In the genomic region with DNA sequence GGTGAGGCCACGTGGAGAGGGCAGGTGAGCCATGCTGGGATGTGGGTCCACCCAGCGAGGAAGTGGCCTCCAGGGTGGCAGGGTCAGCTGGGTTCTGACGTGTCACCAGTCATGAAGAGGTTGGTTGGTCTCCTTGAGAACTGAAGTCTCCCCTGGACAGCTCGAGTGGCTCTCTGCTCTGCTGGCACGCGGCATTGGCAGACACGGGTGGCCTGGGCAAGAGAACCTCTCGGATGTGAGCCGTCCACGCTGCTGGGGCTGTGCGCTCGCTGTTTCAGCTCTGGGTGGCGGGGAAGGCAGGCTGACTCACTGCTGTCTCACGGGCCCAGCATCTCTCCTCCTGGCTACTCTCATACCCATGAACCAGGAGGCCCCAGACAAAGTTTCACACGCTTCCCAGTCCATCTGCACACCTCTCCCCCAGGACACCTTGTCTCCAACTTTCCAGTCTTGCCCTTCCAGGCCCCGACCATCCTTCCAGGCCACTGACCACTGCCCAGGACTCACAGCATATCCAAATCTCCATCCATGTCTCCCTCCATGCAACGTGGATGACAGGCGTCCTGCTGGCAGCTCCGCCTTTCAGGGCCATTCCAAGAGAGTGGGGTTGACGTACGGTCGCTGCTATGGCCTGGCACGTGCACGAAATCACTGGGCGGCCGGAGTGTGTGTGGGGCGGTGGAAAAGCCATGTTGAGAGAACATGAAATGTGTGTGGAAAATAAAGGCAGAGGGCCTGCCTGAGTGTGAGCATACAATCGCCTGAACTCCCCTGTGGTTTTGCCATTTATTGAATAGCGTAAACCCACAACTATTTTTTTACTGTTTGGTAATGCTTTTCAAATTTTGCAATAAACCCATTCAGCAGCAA, we compare ENCODE assay signal across 16 cellular contexts.
DNase-seq lines count a peak whose midpoint lies in the region; ATAC-seq, FAIRE-seq and TF ChIP-seq lines count a peak whose summit lies in the region.
"Had no signal": no experiment of that assay in that cellular context is flagged by ENCODE, and none has a peak within 500 bp of the region (broad histone marks: within the 10 kb centered on the region; RNA-seq: fewer than 3 reads in every experiment).

No MANE protein-coding gene starts in this region.

- no peak for ATAC-seq in HG02642 (IDR thresholded peaks at IDR 0.05; ENCODE audit: poor library complexity, unreplicated experiment)
- ATAC-seq: left lobe of liver had no signal

- H3K36me3 ChIP-seq in fibroblast of lung (ENCODE audit: control insufficient read depth, insufficient read depth, low read length) = no peaks in the 10 kb centered on the region
- no peaks in the 10 kb centered on the region for H3K36me3 ChIP-seq in skeletal muscle satellite cell (ENCODE audit: insufficient read depth, low read length)

- H2AFZ ChIP-seq in fibroblast of lung (ENCODE audit: low read length) = peak overlapping the region; percentile 71

- DNase-seq in GM03348 (ENCODE audit: low spot score) = peak; percentile 89
- peak; percentile 84 for DNase-seq in RPMI7951 (ENCODE audit: low read depth)
- peak; percentile 65 to 81 for DNase-seq in fibroblast of lung (ENCODE audit: low read depth in 2 of 2)
- DNase-seq in GM12892 (ENCODE audit: insufficient read length) = no peak
- DNase-seq in Ammon's horn (ENCODE audit: low spot score) = no peak
- no peak for DNase-seq in NCI-H1417 (lab: John Stamatoyannopoulos, UW)
- DNase-seq: activated CD4-positive, alpha-beta memory T cell treated with anti-CD3 and anti-CD28 coated beads, Interleukin-2, amount 10 ng/mL, durations not matched to agents 7 days and 5 days; activated effector memory CD4-positive, alpha-beta T cell treated with Interleukin-2 at 50 U/mL for 16 hours; Caco-2; NCI-H1048; nephron progenitor cell had no signal

- H3K79me2 ChIP-seq in fibroblast of lung (ENCODE audit: control insufficient read depth, insufficient read depth, low read length) = no peaks in the 10 kb centered on the region

- no peak for TF ChIP-seq POLR2A in GM12892 (IDR thresholded peaks at IDR 0.05; ENCODE audit: low read depth, low read length)

- TF ChIP-seq CTCF in fibroblast of lung (conservative IDR thresholded peaks at IDR 0.05 in 1 of 2, IDR thresholded peaks at IDR 0.05 in 1 of 2; ENCODE audit: low read depth in 1 of 2, low read length in 2 of 2) = no peak

- H3K9ac ChIP-seq in fibroblast of lung (ENCODE audit: insufficient read depth, low read length) (peak overlapping the region; percentile 27), skeletal muscle satellite cell (ENCODE audit: low read depth, low read length) (peak overlapping the region; percentile 71)

- no peak for FAIRE-seq in GM12892 (lab: Jason Lieb, UNC)
- FAIRE-seq: bronchial epithelial cell, endometrium had no signal

- peak overlapping the region in 1 of 4 experiments; percentile 27 for H3K4me3 ChIP-seq in fibroblast of lung (replicated peaks in 1 of 4; ENCODE audit: control extremely low read depth in 1 of 4, insufficient read depth in 1 of 4, low read depth in 3 of 4, low read length in 4 of 4)
- peak overlapping the region; percentile 59 for H3K4me3 ChIP-seq in skeletal muscle satellite cell (ENCODE audit: low read length)

- peak overlapping the region; percentile 83 for H3K27ac ChIP-seq in fibroblast of lung (ENCODE audit: insufficient read depth, low read length)

- peaks cover 11% of the 10 kb centered on the region for H3K4me1 ChIP-seq in fibroblast of lung (ENCODE audit: control insufficient read depth, extremely low read depth, insufficient read depth, low read length)
- H3K4me1 ChIP-seq in skeletal muscle satellite cell (ENCODE audit: control insufficient read depth, insufficient read depth, low read length) = peaks cover 21% of the 10 kb centered on the region
- H3K4me1 ChIP-seq: Caco-2 had no signal

- peaks cover 6% of the 10 kb centered on the region for H3K27me3 ChIP-seq in fibroblast of lung (ENCODE audit: control insufficient read depth, insufficient read depth, low read length)
- H3K27me3 ChIP-seq in skeletal muscle satellite cell (ENCODE audit: control insufficient read depth, insufficient read depth, low read length) = no peaks in the 10 kb centered on the region

- no peaks in the 10 kb centered on the region for H4K20me1 ChIP-seq in fibroblast of lung (ENCODE audit: control insufficient read depth, extremely low read depth, insufficient read depth, low read length)

- H3K4me2 ChIP-seq in fibroblast of lung (ENCODE audit: extremely low read depth, insufficient read depth, low read length) (peak overlapping the region; percentile 76), skeletal muscle satellite cell (ENCODE audit: low read length) (peak overlapping the region; percentile 85)

- no peaks in the 10 kb centered on the region for H3K9me3 ChIP-seq in fibroblast of lung (ENCODE audit: control insufficient read depth, insufficient read depth, low read depth, low read length)
- peaks cover 7% of the 10 kb centered on the region for H3K9me3 ChIP-seq in skeletal muscle satellite cell (replicated peaks; ENCODE audit: low read length)
- H3K9me3 ChIP-seq: Caco-2 had no signal

Comparison
In these comparisons a context has a peak if more than half of its experiments do, and no peak if none do; other contexts are left out.
1. DNase-seq: peak in GM03348 (single experiment), RPMI7951 (single experiment) and fibroblast of lung (2 of 2); none in GM12892 (single experiment), Ammon's horn (single experiment) and NCI-H1417 (0 of 3).